Comparison of ENCODE assay signal across 26 cellular contexts in the genomic region with DNA sequence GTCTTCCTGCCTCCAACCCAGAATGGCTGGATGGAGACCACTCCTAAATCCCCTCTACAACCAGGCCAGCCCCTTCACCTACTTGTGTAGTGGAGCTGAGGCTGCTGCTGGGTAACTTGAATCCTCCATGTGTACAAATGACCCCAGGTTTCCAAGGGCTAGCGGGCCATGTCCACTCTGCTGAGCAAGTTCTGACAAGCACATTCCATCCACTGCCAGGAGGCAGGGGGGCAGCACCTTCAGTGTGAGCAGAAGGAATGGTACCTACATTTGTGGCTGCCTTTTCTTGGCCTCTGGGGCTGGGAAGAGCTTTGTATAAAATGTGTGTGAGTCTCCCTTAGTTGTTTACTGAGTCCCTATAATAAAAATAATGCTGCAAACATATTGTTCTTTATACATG. TPM values are rescaled to one million over a fixed set of nuclear protein-coding genes. Genes with fewer than 3 reads are reported as not detected.
DNase-seq lines count a peak whose midpoint lies in the region; ATAC-seq and TF ChIP-seq lines count a peak whose summit lies in the region.
"Had no signal": no experiment of that assay in that cellular context is flagged by ENCODE, and none has a peak within 500 bp of the region (broad histone marks: within the 10 kb centered on the region; RNA-seq: fewer than 3 reads in every experiment).

No MANE protein-coding gene starts in this region.

- H3K36me3 Mint-ChIP-seq in activated T-helper 17 cell treated with anti-CD3 and anti-CD28 coated beads, Interleukin-2, amount 50 U/mL, for 72 hours (ENCODE audit: low read depth): peaks cover 93% of the 10 kb centered on the region
- no peaks in the 10 kb centered on the region for H3K36me3 Mint-ChIP-seq in nephron progenitor cell (ENCODE audit: low read depth)

- H3K4me3 ChIP-seq in breast epithelium: no peak overlapping the region
- H3K4me3 ChIP-seq: A549, adrenal gland, gastrocnemius medialis, ovary, Peyer's patch, SJCRH30 had no signal

- in situ Hi-C loops in T47D (cut with HindIII; ENCODE audit: low pct_unique_long_range_greater_than_20kb, low sequenced_read_pairs): no loop called here

- no peak for TF ChIP-seq POLR2A in breast epithelium (IDR thresholded peaks at IDR 0.05)

- H3K4me1 Mint-ChIP-seq in activated T-helper 17 cell treated with anti-CD3 and anti-CD28 coated beads, Interleukin-2, amount 50 U/mL, for 72 hours: peaks cover 42% of the 10 kb centered on the region
- peaks cover 8% of the 10 kb centered on the region for H3K4me1 Mint-ChIP-seq in nephron progenitor cell

- H3K9me3 ChIP-seq in breast epithelium: no peaks in the 10 kb centered on the region
- H3K9me3 ChIP-seq: A549, adrenal gland, gastrocnemius medialis, ovary, Peyer's patch, SJCRH30 had no signal

- H3K4me3 Mint-ChIP-seq in activated T-helper 17 cell treated with anti-CD3 and anti-CD28 coated beads, Interleukin-2, amount 50 U/mL, for 72 hours: no peak overlapping the region
- no peak overlapping the region for H3K4me3 Mint-ChIP-seq in nephron progenitor cell
- H3K4me3 Mint-ChIP-seq: activated naive CD4-positive, alpha-beta T cell treated with anti-CD3 and anti-CD28 coated beads, Interleukin-2, amount 10 ng/mL, durations not matched to agents 7 days and 5 days had no signal

- H3K36me3 ChIP-seq in breast epithelium: no peaks in the 10 kb centered on the region
- H3K36me3 ChIP-seq: adrenal gland, ovary, SJCRH30 had no signal

- DNase-seq in T47D (ENCODE audit: low read depth in 1 of 2, low spot score in 1 of 2): peak; percentile 15 to 84
- no peak for DNase-seq in breast epithelium (ENCODE audit: low spot score in 2 of 2)
- peak; percentile 34 for DNase-seq in nephron progenitor cell
- DNase-seq in DMS53 treated with DMSO at 0.1 percent for 48 hours (lab: John Stamatoyannopoulos, UW; ENCODE audit: unreplicated experiment): no peak
- no peak for DNase-seq in activated CD4-positive, alpha-beta T cell treated with anti-CD3 and anti-CD28 coated beads, Interleukin-2, amount 50 U/mL, for 4 hours
- DNase-seq in SHP77 (lab: John Stamatoyannopoulos, UW): no peak
- DNase-seq in NCI-H1048 (lab: John Stamatoyannopoulos, UW): no peak
- DNase-seq: activated CD4-positive, CD25-positive, alpha-beta regulatory T cell; activated naive CD4-positive, alpha-beta T cell treated with anti-CD3 and anti-CD28 coated beads, Interleukin-2, amount 10 ng/mL, durations not matched to agents 7 days and 5 days; adrenal gland; cerebellar nuclear complex; DMS 273 treated with DMSO at 0.1 percent for 48 hours; gastrocnemius medialis; left cardiac atrium; NCI-H1417 treated with DMSO at 0.1 percent for 48 hours; NCI-H2029 treated with DMSO at 0.1 percent for 48 hours; NCI-H226; NCI-H526 treated with DMSO at 0.1 percent for 48 hours; ovary; Peyer's patch; retina; SJCRH30; stimulated activated naive CD4-positive, alpha-beta T cell had no signal

- ATAC-seq in activated T-helper 17 cell treated with anti-CD3 and anti-CD28 coated beads, Interleukin-2, amount 50 U/mL, for 72 hours (replicated peaks): no peak
- ATAC-seq: A549, gastrocnemius medialis, HCT116, left cardiac atrium had no signal

- no peaks in the 10 kb centered on the region for H3K4me1 ChIP-seq in breast epithelium
- H3K4me1 ChIP-seq: A549 had no signal

- intact Hi-C loops in breast epithelium (cut with DNase I; ENCODE audit: low total_unique reads): no loop called here

- no peaks in the 10 kb centered on the region for H3K27me3 ChIP-seq in breast epithelium
- H3K27me3 ChIP-seq: adrenal gland, gastrocnemius medialis, ovary, Peyer's patch, SJCRH30 had no signal

- H3K27ac Mint-ChIP-seq in activated T-helper 17 cell treated with anti-CD3 and anti-CD28 coated beads, Interleukin-2, amount 50 U/mL, for 72 hours: peak overlapping the region; percentile 28
- H3K27ac Mint-ChIP-seq in nephron progenitor cell: no peak overlapping the region
- H3K27ac Mint-ChIP-seq: activated naive CD4-positive, alpha-beta T cell treated with anti-CD3 and anti-CD28 coated beads, Interleukin-2, amount 10 ng/mL, durations not matched to agents 7 days and 5 days had no signal

- no peaks in the 10 kb centered on the region for H3K27me3 Mint-ChIP-seq in activated T-helper 17 cell treated with anti-CD3 and anti-CD28 coated beads, Interleukin-2, amount 50 U/mL, for 72 hours
- H3K27me3 Mint-ChIP-seq in nephron progenitor cell (ENCODE audit: low read depth, poor library complexity): peaks cover 16% of the 10 kb centered on the region
- H3K27me3 Mint-ChIP-seq: activated naive CD4-positive, alpha-beta T cell treated with anti-CD3 and anti-CD28 coated beads, Interleukin-2, amount 10 ng/mL, durations not matched to agents 7 days and 5 days had no signal

- H3K27ac ChIP-seq in breast epithelium: peak overlapping the region in 1 of 2 donors; percentile 60
- H3K27ac ChIP-seq: A549, adrenal gland, gastrocnemius medialis, ovary, Peyer's patch, SJCRH30 had no signal

- no peak for TF ChIP-seq CTCF in breast epithelium (IDR thresholded peaks at IDR 0.05)
- TF ChIP-seq CTCF in nephron progenitor cell (IDR thresholded peaks at IDR 0.05): no peak

- H3K9me3 Mint-ChIP-seq in activated T-helper 17 cell treated with anti-CD3 and anti-CD28 coated beads, Interleukin-2, amount 50 U/mL, for 72 hours: no peaks in the 10 kb centered on the region
- no peaks in the 10 kb centered on the region for H3K9me3 Mint-ChIP-seq in nephron progenitor cell
- H3K9me3 Mint-ChIP-seq: activated naive CD4-positive, alpha-beta T cell treated with anti-CD3 and anti-CD28 coated beads, Interleukin-2, amount 10 ng/mL, durations not matched to agents 7 days and 5 days had no signal

RNA-seq across cellular contexts. Expression of gene KIAA0040, which starts 14.5 kb away (rescaled TPM):
- 100 to 1,000 TPM in 1 of 3 donors, 10 to 100 TPM in 2; 43.6 to 160 (median 56.9) TPM for total RNA-seq in breast epithelium
- 10 to 100 TPM; 34.8 to 39.4 TPM for total RNA-seq in activated T-helper 17 cell treated with anti-CD3 and anti-CD28 coated beads, Interleukin-2, amount 50 U/mL, for 72 hours

Comparison
In these comparisons a context has a peak if more than half of its experiments do, and no peak if none do; other contexts are left out.
1. DNase-seq: peak in T47D (2 of 2) and nephron progenitor cell (single experiment); none in breast epithelium (0 of 2), DMS53 treated with DMSO at 0.1 percent for 48 hours (single experiment), activated CD4-positive, alpha-beta T cell treated with anti-CD3 and anti-CD28 coated beads, Interleukin-2, amount 50 U/mL, for 4 hours (0 of 2), SHP77 (0 of 2) and NCI-H1048 (single experiment).